ENCODE assay signal across 21 cellular contexts in genomic region chr10:132545659-132546367, GRCh38. TPM values are rescaled to one million over a fixed set of nuclear protein-coding genes. Genes with fewer than 3 reads are reported as not detected.
A peak's percentile ranks its signal among the peaks of the same experiment; 100 is the strongest.
DNase-seq lines count a peak whose midpoint lies in the region; ATAC-seq and TF ChIP-seq lines count a peak whose summit lies in the region.
"Had no signal": no experiment of that assay in that cellular context is flagged by ENCODE, and none has a peak within 500 bp of the region (broad histone marks: within the 10 kb centered on the region; RNA-seq: fewer than 3 reads in every experiment).

No MANE protein-coding gene starts in this region.

- H3K4me3 Mint-ChIP-seq in CD8-positive, alpha-beta T cell, result no peak overlapping the region
- H3K4me3 Mint-ChIP-seq in activated T-cell treated with anti-CD3 and anti-CD28 coated beads, Interleukin-2, amount 50 U/mL, for 72 hours, result peak overlapping the region; percentile 40 to 50
- H3K4me3 Mint-ChIP-seq in natural killer cell, result peak overlapping the region; percentile 19
- no peak overlapping the region for H3K4me3 Mint-ChIP-seq in activated CD8-positive, alpha-beta T cell treated with anti-CD3 and anti-CD28 coated beads, Interleukin-2, amount 10 ng/mL, durations not matched to agents 7 days and 5 days

- H3K36me3 Mint-ChIP-seq in CD8-positive, alpha-beta T cell, result peaks cover 3% of the 10 kb centered on the region
- H3K36me3 Mint-ChIP-seq in activated T-cell treated with anti-CD3 and anti-CD28 coated beads, Interleukin-2, amount 50 U/mL, for 72 hours (ENCODE audit: insufficient read depth in 2 of 2), result peaks cover 0 to 6% of the 10 kb centered on the region in 2 donors
- H3K36me3 Mint-ChIP-seq in natural killer cell, result no peaks in the 10 kb centered on the region
- H3K36me3 Mint-ChIP-seq in activated CD8-positive, alpha-beta T cell treated with anti-CD3 and anti-CD28 coated beads, Interleukin-2, amount 10 ng/mL, durations not matched to agents 7 days and 5 days (ENCODE audit: low read depth), result peaks cover 8% of the 10 kb centered on the region

- H3K27ac Mint-ChIP-seq in CD8-positive, alpha-beta T cell, result peak overlapping the region; percentile 55
- no peak overlapping the region for H3K27ac Mint-ChIP-seq in activated T-cell treated with anti-CD3 and anti-CD28 coated beads, Interleukin-2, amount 50 U/mL, for 72 hours
- no peak overlapping the region for H3K27ac Mint-ChIP-seq in natural killer cell
- no peak overlapping the region for H3K27ac Mint-ChIP-seq in activated CD8-positive, alpha-beta T cell treated with anti-CD3 and anti-CD28 coated beads, Interleukin-2, amount 10 ng/mL, durations not matched to agents 7 days and 5 days

- CTCF ChIA-PET in CD8-positive, alpha-beta T cell (lab: Charles Lee), result no interaction called here
- CTCF ChIA-PET in activated CD8-positive, alpha-beta T cell treated with anti-CD3 and anti-CD28 coated beads, Interleukin-2, amount 10 ng/mL, durations not matched to agents 7 days and 5 days (lab: Charles Lee), result no interaction called here

- no peak for ATAC-seq in CD8-positive, alpha-beta T cell
- ATAC-seq in activated T-cell treated with anti-CD3 and anti-CD28 coated beads, Interleukin-2, amount 50 U/mL, for 72 hours (replicated peaks in 1 of 2), result no peak
- ATAC-seq in natural killer cell, result no peak
- no peak for ATAC-seq in activated CD8-positive, alpha-beta T cell treated with anti-CD3 and anti-CD28 coated beads, Interleukin-2, amount 10 ng/mL, durations not matched to agents 7 days and 5 days
- ATAC-seq: left cardiac atrium had no signal

- POLR2A ChIA-PET in CD8-positive, alpha-beta T cell (lab: Charles Lee), result no interaction called here
- POLR2A ChIA-PET in activated CD8-positive, alpha-beta T cell treated with anti-CD3 and anti-CD28 coated beads, Interleukin-2, amount 10 ng/mL, durations not matched to agents 7 days and 5 days (lab: Charles Lee), result no interaction called here

- no peak for TF ChIP-seq CTCF in CD8-positive, alpha-beta T cell (IDR thresholded peaks at IDR 0.05)
- no peak for TF ChIP-seq CTCF in natural killer cell (IDR thresholded peaks at IDR 0.05)

- H3K4me3 ChIP-seq in CD8-positive, alpha-beta T cell (ENCODE audit: low read depth, low read length), result no peak overlapping the region
- H3K4me3 ChIP-seq: pancreas, SJSA1 had no signal

- H3K9me3 Mint-ChIP-seq in CD8-positive, alpha-beta T cell, result no peaks in the 10 kb centered on the region
- no peaks in the 10 kb centered on the region for H3K9me3 Mint-ChIP-seq in activated T-cell treated with anti-CD3 and anti-CD28 coated beads, Interleukin-2, amount 50 U/mL, for 72 hours
- H3K9me3 Mint-ChIP-seq in natural killer cell, result no peaks in the 10 kb centered on the region
- no peaks in the 10 kb centered on the region for H3K9me3 Mint-ChIP-seq in activated CD8-positive, alpha-beta T cell treated with anti-CD3 and anti-CD28 coated beads, Interleukin-2, amount 10 ng/mL, durations not matched to agents 7 days and 5 days (ENCODE audit: insufficient read depth)
- H3K9me3 Mint-ChIP-seq: activated naive CD4-positive, alpha-beta T cell treated with anti-CD3 and anti-CD28 coated beads for 36 hours had no signal

- H3K4me1 ChIP-seq in CD8-positive, alpha-beta T cell (ENCODE audit: insufficient read depth, low read length), result peaks cover 54% of the 10 kb centered on the region

- DNase-seq in 8988T (peak; percentile 8), natural killer cell (no peak), NAMALWA (ENCODE audit: low spot score) (no peak), NK-92 (lab: John Stamatoyannopoulos, UW; ENCODE audit: unreplicated experiment) (no peak), RKO (ENCODE audit: low spot score) (no peak)
- no peak for DNase-seq in CD8-positive, alpha-beta T cell
- DNase-seq in activated T-cell treated with anti-CD3 and anti-CD28 coated beads, Interleukin-2, amount 50 U/mL, for 72 hours, result no peak
- DNase-seq in activated CD8-positive, alpha-beta T cell treated with anti-CD3 and anti-CD28 coated beads, Interleukin-2, amount 10 ng/mL, durations not matched to agents 7 days and 5 days, result no peak
- DNase-seq: activated CD4-positive, CD25-positive, alpha-beta regulatory T cell treated with anti-CD3 and anti-CD28 coated beads, Interleukin-2, amount 50 U/mL, for 72 hours; activated naive CD4-positive, alpha-beta T cell treated with anti-CD3 and anti-CD28 coated beads for 36 hours; cortex of kidney; foreskin melanocyte; left cardiac atrium; NCI-H1417; NCI-H69; OCI-M1; stimulated activated CD4-positive, alpha-beta T cell treated with anti-CD3 and anti-CD28 coated beads, Interleukin-2, amount 100 ng/mL, for 24 hours; T-helper 9 cell had no signal

- H3K36me3 ChIP-seq in CD8-positive, alpha-beta T cell (ENCODE audit: insufficient read depth, low read length), result no peaks in the 10 kb centered on the region
- H3K36me3 ChIP-seq: pancreas had no signal

- H3K27me3 Mint-ChIP-seq in CD8-positive, alpha-beta T cell (ENCODE audit: low read depth), result no peaks in the 10 kb centered on the region
- no peaks in the 10 kb centered on the region for H3K27me3 Mint-ChIP-seq in activated T-cell treated with anti-CD3 and anti-CD28 coated beads, Interleukin-2, amount 50 U/mL, for 72 hours (ENCODE audit: low read depth)
- no peaks in the 10 kb centered on the region for H3K27me3 Mint-ChIP-seq in natural killer cell (ENCODE audit: low read depth in 2 of 2)
- no peaks in the 10 kb centered on the region for H3K27me3 Mint-ChIP-seq in activated CD8-positive, alpha-beta T cell treated with anti-CD3 and anti-CD28 coated beads, Interleukin-2, amount 10 ng/mL, durations not matched to agents 7 days and 5 days (ENCODE audit: low read depth)

- H3K27me3 ChIP-seq in CD8-positive, alpha-beta T cell (ENCODE audit: insufficient read depth, low read length), result no peaks in the 10 kb centered on the region
- H3K27me3 ChIP-seq: pancreas, SJSA1 had no signal

- H3K9me3 ChIP-seq in CD8-positive, alpha-beta T cell (ENCODE audit: low read length), result no peaks in the 10 kb centered on the region
- H3K9me3 ChIP-seq: pancreas, SJSA1 had no signal

- intact Hi-C loops in CD8-positive, alpha-beta T cell (cut with DNase I, micrococcal nuclease), result no loop called here
- intact Hi-C loops in natural killer cell (cut with micrococcal nuclease), result no loop called here

- H3K27ac ChIP-seq in CD8-positive, alpha-beta T cell (ENCODE audit: low read depth, low read length), result no peak overlapping the region
- H3K27ac ChIP-seq: epithelial cell of prostate, SJSA1 had no signal

- H3K4me1 Mint-ChIP-seq in CD8-positive, alpha-beta T cell (ENCODE audit: low read depth), result peaks cover 60% of the 10 kb centered on the region
- peaks cover 66% of the 10 kb centered on the region for H3K4me1 Mint-ChIP-seq in activated T-cell treated with anti-CD3 and anti-CD28 coated beads, Interleukin-2, amount 50 U/mL, for 72 hours (ENCODE audit: low read depth)
- peaks cover 30 to 43% of the 10 kb centered on the region in 2 donors for H3K4me1 Mint-ChIP-seq in natural killer cell
- peaks cover 70% of the 10 kb centered on the region for H3K4me1 Mint-ChIP-seq in activated CD8-positive, alpha-beta T cell treated with anti-CD3 and anti-CD28 coated beads, Interleukin-2, amount 10 ng/mL, durations not matched to agents 7 days and 5 days (ENCODE audit: low read depth)

RNA-seq across cellular contexts. Expression of gene INPP5A, which starts 8.2 kb away (rescaled TPM):
- 10 to 100 TPM; 16.9 to 19.4 TPM for total RNA-seq in CD8-positive, alpha-beta T cell
- 10 to 100 TPM; 11.0 to 14.9 TPM for total RNA-seq in activated T-cell treated with anti-CD3 and anti-CD28 coated beads, Interleukin-2, amount 50 U/mL, for 72 hours
- total RNA-seq in natural killer cell, result 10 to 100 TPM; 12.6 to 38.6 (median 18.6) TPM
- 1 to 10 TPM; 9.9 TPM for total RNA-seq in activated CD8-positive, alpha-beta T cell treated with anti-CD3 and anti-CD28 coated beads, Interleukin-2, amount 10 ng/mL, durations not matched to agents 7 days and 5 days

Comparison
In these comparisons a context has a peak if more than half of its experiments do, and no peak if none do; other contexts are left out.
1. H3K4me3 Mint-ChIP-seq: peak in activated T-cell treated with anti-CD3 and anti-CD28 coated beads, Interleukin-2, amount 50 U/mL, for 72 hours (2 of 2) and natural killer cell (single experiment); none in CD8-positive, alpha-beta T cell (single experiment) and activated CD8-positive, alpha-beta T cell treated with anti-CD3 and anti-CD28 coated beads, Interleukin-2, amount 10 ng/mL, durations not matched to agents 7 days and 5 days (single experiment).